18 cellular contexts compared by ENCODE assay signal in genomic region chr3:130838898-130839572, GRCh38. TPM values are rescaled to one million over a fixed set of nuclear protein-coding genes. Genes with fewer than 3 reads are reported as not detected.
DNase-seq lines count a peak whose midpoint lies in the region; ATAC-seq and TF ChIP-seq lines count a peak whose summit lies in the region.
"Had no signal": no experiment of that assay in that cellular context is flagged by ENCODE, and none has a peak within 500 bp of the region (broad histone marks: within the 10 kb centered on the region; RNA-seq: fewer than 3 reads in every experiment).

No MANE protein-coding gene starts in this region.

- intact Hi-C loops in CD4-positive, alpha-beta memory T cell (cut with micrococcal nuclease) = no loop called here

- no peaks in the 10 kb centered on the region for H3K27me3 Mint-ChIP-seq in CD4-positive, alpha-beta memory T cell

- TF ChIP-seq CTCF in GM13977 (IDR thresholded peaks at IDR 0.05; ENCODE audit: extremely low read depth, insufficient read depth, missing control alignments) = no peak

- POLR2A ChIA-PET in CD4-positive, alpha-beta memory T cell (lab: Charles Lee; ENCODE audit: partially characterized antibody) = no interaction called here

- no peak overlapping the region for H3K27ac ChIP-seq in CD4-positive, alpha-beta memory T cell (ENCODE audit: low read depth, low read length)
- H3K27ac ChIP-seq: epithelial cell of prostate had no signal

- ATAC-seq in GM18907 (IDR thresholded peaks at IDR 0.05; ENCODE audit: unreplicated experiment) = peak; percentile 4
- ATAC-seq in HG03175 (IDR thresholded peaks at IDR 0.05; ENCODE audit: unreplicated experiment) = peak; percentile 17
- ATAC-seq: CD8-positive, alpha-beta T cell; natural killer cell treated with Interleukin-12 subunit alpha and Interleukin-12 subunit beta and Interleukin-15 and Interleukin-18, amount 100 ng/mL, for 72 hours; sciatic nerve had no signal

- no peaks in the 10 kb centered on the region for H3K27me3 ChIP-seq in CD4-positive, alpha-beta memory T cell (ENCODE audit: insufficient read depth, low read length)

- H3K9me3 ChIP-seq in CD4-positive, alpha-beta memory T cell (ENCODE audit: control insufficient read depth in 1 of 2, low read length in 2 of 2) = no peaks in the 10 kb centered on the region

- H3K4me1 Mint-ChIP-seq in CD4-positive, alpha-beta memory T cell = peaks cover 0 to 2% (median under 1%) of the 10 kb centered on the region in 4 donors

- CTCF ChIA-PET in CD4-positive, alpha-beta memory T cell (lab: Charles Lee; ENCODE audit: partially characterized antibody) = no interaction called here

- H3K36me3 ChIP-seq in CD4-positive, alpha-beta memory T cell (ENCODE audit: insufficient read depth, low read length) = no peaks in the 10 kb centered on the region

- no peaks in the 10 kb centered on the region for H3K4me1 ChIP-seq in CD4-positive, alpha-beta memory T cell (ENCODE audit: insufficient read depth, low read length)

- no peak overlapping the region for H3K4me3 ChIP-seq in CD4-positive, alpha-beta memory T cell (ENCODE audit: low read length in 2 of 2)

- peak overlapping the region in 1 of 7 donors; percentile 70 for H3K27ac Mint-ChIP-seq in CD4-positive, alpha-beta memory T cell
- H3K27ac Mint-ChIP-seq: activated naive CD8-positive, alpha-beta T cell treated with anti-CD3 and anti-CD28 coated beads, Interleukin-2, amount 10 ng/mL, durations not matched to agents 7 days and 5 days; CD8-positive, alpha-beta T cell; natural killer cell treated with Interleukin-12 subunit alpha and Interleukin-12 subunit beta and Interleukin-15 and Interleukin-18, amount 100 ng/mL, for 72 hours had no signal

- no peak overlapping the region for H3K4me3 Mint-ChIP-seq in CD4-positive, alpha-beta memory T cell
- H3K4me3 Mint-ChIP-seq: activated naive CD8-positive, alpha-beta T cell treated with anti-CD3 and anti-CD28 coated beads, Interleukin-2, amount 10 ng/mL, durations not matched to agents 7 days and 5 days; CD8-positive, alpha-beta T cell; natural killer cell treated with Interleukin-12 subunit alpha and Interleukin-12 subunit beta and Interleukin-15 and Interleukin-18, amount 100 ng/mL, for 72 hours had no signal

- H3K36me3 Mint-ChIP-seq in CD4-positive, alpha-beta memory T cell = no peaks in the 10 kb centered on the region
- H3K36me3 Mint-ChIP-seq: activated naive CD8-positive, alpha-beta T cell treated with anti-CD3 and anti-CD28 coated beads, Interleukin-2, amount 10 ng/mL, durations not matched to agents 7 days and 5 days; CD8-positive, alpha-beta T cell; natural killer cell treated with Interleukin-12 subunit alpha and Interleukin-12 subunit beta and Interleukin-15 and Interleukin-18, amount 100 ng/mL, for 72 hours had no signal

- in situ Hi-C loops in GM13977 (cut with MboI; ENCODE audit: low pct_unique_long_range_greater_than_20kb, low sequenced_read_pairs, unreplicated experiment) = no loop called here

- H3K9me3 Mint-ChIP-seq in CD4-positive, alpha-beta memory T cell = no peaks in the 10 kb centered on the region
- H3K9me3 Mint-ChIP-seq: activated naive CD8-positive, alpha-beta T cell treated with anti-CD3 and anti-CD28 coated beads, Interleukin-2, amount 10 ng/mL, durations not matched to agents 7 days and 5 days; CD8-positive, alpha-beta T cell; natural killer cell treated with Interleukin-12 subunit alpha and Interleukin-12 subunit beta and Interleukin-15 and Interleukin-18, amount 100 ng/mL, for 72 hours had no signal

- DNase-seq in RPMI8226 (peak; percentile 25), pons (ENCODE audit: low spot score) (peak; percentile 47), SIG-M5 treated with dmso at 0.1 percent for 504 hours (lab: John Stamatoyannopoulos, UW; ENCODE audit: unreplicated experiment) (no peak), GM13977 (ENCODE audit: low spot score) (no peak)
- no peak for DNase-seq in CD4-positive, alpha-beta memory T cell
- DNase-seq: activated naive CD8-positive, alpha-beta T cell treated with anti-CD3 and anti-CD28 coated beads, Interleukin-2, amount 10 ng/mL, durations not matched to agents 7 days and 5 days; CD8-positive, alpha-beta T cell; cerebellar nuclear complex; hippocampal formation; IMR-90; NCI-H1930; stimulated activated naive CD4-positive, alpha-beta T cell; SW 1271 had no signal

RNA-seq across cellular contexts. Expression of gene ATP2C1, which starts 54.8 kb away (rescaled TPM):
- total RNA-seq in CD4-positive, alpha-beta memory T cell = 10 to 100 TPM; 56.3 to 57.3 TPM
- 10 to 100 TPM; 12.0 to 12.7 TPM for polyA plus RNA-seq in CD4-positive, alpha-beta memory T cell

Comparison
In these comparisons a context has a peak if more than half of its experiments do, and no peak if none do; other contexts are left out.
1. DNase-seq: peak in RPMI8226 (single experiment) and pons (single experiment); none in CD4-positive, alpha-beta memory T cell (0 of 5), SIG-M5 treated with dmso at 0.1 percent for 504 hours (single experiment) and GM13977 (single experiment).